18 cellular contexts compared by ENCODE assay signal in genomic region chr7:20214787-20215669, GRCh38. TPM values are rescaled to one million over a fixed set of nuclear protein-coding genes. Genes with fewer than 3 reads are reported as not detected.
DNase-seq lines count a peak whose midpoint lies in the region; ATAC-seq, FAIRE-seq and TF ChIP-seq lines count a peak whose summit lies in the region.
"Had no signal": no experiment of that assay in that cellular context is flagged by ENCODE, and none has a peak within 500 bp of the region (broad histone marks: within the 10 kb centered on the region; RNA-seq: fewer than 3 reads in every experiment).

No MANE protein-coding gene starts in this region.

- FAIRE-seq in GM18507 (lab: Jason Lieb, UNC): peak; percentile 36
- no peak for FAIRE-seq in GM12878 (lab: Jason Lieb, UNC)

- peak overlapping the region; percentile 59 for H3K27ac Mint-ChIP-seq in progenitor cell of endocrine pancreas
- no peak overlapping the region for H3K27ac Mint-ChIP-seq in stimulated activated naive B cell treated with anti-CD40 and anti-IgM and Interleukin-4, amounts not matched to agents 10 μg/mL and 1 μg/mL and 100 μg/mL, for 72 hours
- H3K27ac Mint-ChIP-seq: IgD-negative memory B cell, nephron, T-helper 17 cell had no signal

- H2AFZ ChIP-seq in GM12878 (ENCODE audit: control insufficient read depth, low read depth, low read length): no peak overlapping the region; the same call in 1 of the 2 replicates

- no peaks in the 10 kb centered on the region for H4K20me1 ChIP-seq in GM12878 (ENCODE audit: control insufficient read depth, insufficient read depth)

- peaks cover 40% of the 10 kb centered on the region for H3K4me1 Mint-ChIP-seq in progenitor cell of endocrine pancreas (ENCODE audit: low read depth)
- peaks cover 3% of the 10 kb centered on the region for H3K4me1 Mint-ChIP-seq in activated T-cell treated with anti-CD3 and anti-CD28 coated beads, Interleukin-2, amount 50 U/mL, for 4 hours (ENCODE audit: low read depth)
- peaks cover 28 to 50% of the 10 kb centered on the region in 2 donors for H3K4me1 Mint-ChIP-seq in stimulated activated naive B cell treated with anti-CD40 and anti-IgM and Interleukin-4, amounts not matched to agents 10 μg/mL and 1 μg/mL and 100 μg/mL, for 72 hours
- H3K4me1 Mint-ChIP-seq: brain, nephron, T-helper 17 cell had no signal

- H3K4me2 ChIP-seq in GM12878 (ENCODE audit: control insufficient read depth, insufficient read depth): peak overlapping the region; percentile 39; the same call in 1 of the 2 replicates

- peak overlapping the region; percentile 18 for H3K9ac ChIP-seq in GM12878 (ENCODE audit: control insufficient read depth, insufficient read depth, low read length)

- H3K27me3 ChIP-seq in GM12878 (replicated peaks in 1 of 2; ENCODE audit: control insufficient read depth in 2 of 2, insufficient read depth in 2 of 2, low read length in 1 of 2): no peaks in the 10 kb centered on the region
- H3K27me3 ChIP-seq: right lobe of liver had no signal

- peak overlapping the region; percentile 4 for H3K4me3 Mint-ChIP-seq in progenitor cell of endocrine pancreas (ENCODE audit: low read depth)
- H3K4me3 Mint-ChIP-seq in activated T-cell treated with anti-CD3 and anti-CD28 coated beads, Interleukin-2, amount 50 U/mL, for 4 hours: no peak overlapping the region
- H3K4me3 Mint-ChIP-seq in stimulated activated naive B cell treated with anti-CD40 and anti-IgM and Interleukin-4, amounts not matched to agents 10 μg/mL and 1 μg/mL and 100 μg/mL, for 72 hours: no peak overlapping the region
- H3K4me3 Mint-ChIP-seq: CD14-positive monocyte, T-helper 17 cell had no signal

- H3K27ac ChIP-seq in GM12878 (ENCODE audit: control insufficient read depth, insufficient read depth): peak overlapping the region; percentile 63
- H3K27ac ChIP-seq: right lobe of liver had no signal

- CTCF ChIA-PET in GM12878 (lab: Yijun Ruan, JAX): interaction anchor here (0.7 to 2.6 kb wide), 13 partner anchors 11 to 115 kb away, joined by 3 to 11 read pairs (median 5); no protein-coding TSS in a partner anchor

- 79% methylated on average over 6 of the region's 6 CpGs for WGBS in GM12878 (ENCODE audit: insufficient coverage, insufficient replicate concordance, low lambda C conversion rate, missing lambda C conversion rate)

- TF ChIP-seq POLR2A in GM12878 (IDR thresholded peaks at IDR 0.05; ENCODE audit: low read depth, low read length): no peak

- H3K79me2 ChIP-seq in GM12878 (ENCODE audit: control insufficient read depth, insufficient read depth, low read length): peaks cover 68% of the 10 kb centered on the region

- no peak for TF ChIP-seq CTCF in GM12878 (IDR thresholded peaks at IDR 0.05 in 2 of 3, conservative IDR thresholded peaks at IDR 0.05 in 1 of 3; ENCODE audit: control insufficient read depth in 2 of 3, extremely low read depth in 1 of 3, insufficient read depth in 1 of 3, low read depth in 3 of 3, low read length in 3 of 3)
- TF ChIP-seq CTCF in progenitor cell of endocrine pancreas (IDR thresholded peaks at IDR 0.05; ENCODE audit: unreplicated experiment): no peak

- peaks cover 18% of the 10 kb centered on the region for H3K36me3 Mint-ChIP-seq in progenitor cell of endocrine pancreas (ENCODE audit: insufficient read depth)
- H3K36me3 Mint-ChIP-seq in activated T-cell treated with anti-CD3 and anti-CD28 coated beads, Interleukin-2, amount 50 U/mL, for 4 hours (ENCODE audit: insufficient read depth): no peaks in the 10 kb centered on the region
- peaks cover 5 to 22% of the 10 kb centered on the region in 2 donors for H3K36me3 Mint-ChIP-seq in stimulated activated naive B cell treated with anti-CD40 and anti-IgM and Interleukin-4, amounts not matched to agents 10 μg/mL and 1 μg/mL and 100 μg/mL, for 72 hours
- H3K36me3 Mint-ChIP-seq: brain had no signal

- RAD21 ChIA-PET in GM12878 (lab: Charles Lee; ENCODE audit: unreplicated experiment): interaction anchor here (0.9 to 7.9 kb wide), 16 partner anchors 12 to 119 kb away, joined by 3 to 230 read pairs (median 6); no protein-coding TSS in a partner anchor

- in situ Hi-C loops in GM12878 (cut with MboI): loop anchor here (5.0 kb wide), 1 partner anchor 72 kb away; no protein-coding TSS in a partner anchor

- no TSS peak for BruUV-seq in GM12878 (replicated peaks; lab: Mats Ljungman, UMichigan)

- H3K9me3 Mint-ChIP-seq in progenitor cell of endocrine pancreas (ENCODE audit: low read depth): peaks cover 20% of the 10 kb centered on the region
- peaks cover 5% of the 10 kb centered on the region for H3K9me3 Mint-ChIP-seq in activated T-cell treated with anti-CD3 and anti-CD28 coated beads, Interleukin-2, amount 50 U/mL, for 4 hours
- H3K9me3 Mint-ChIP-seq in stimulated activated naive B cell treated with anti-CD40 and anti-IgM and Interleukin-4, amounts not matched to agents 10 μg/mL and 1 μg/mL and 100 μg/mL, for 72 hours: peaks cover 8 to 18% of the 10 kb centered on the region in 2 donors

- no peak for DNase-seq in GM18507 (ENCODE audit: extremely low spot score, insufficient read length, low read depth)
- DNase-seq in NCI-H2029 treated with DMSO at 0.1 percent for 48 hours (lab: John Stamatoyannopoulos, UW): peak; percentile 59
- DNase-seq in GM12878 (ENCODE audit: low read depth, low spot score): no peak
- no peak for DNase-seq in progenitor cell of endocrine pancreas (ENCODE audit: low spot score, unreplicated experiment)
- DNase-seq in activated T-cell treated with anti-CD3 and anti-CD28 coated beads, Interleukin-2, amount 50 U/mL, for 4 hours: no peak
- no peak for DNase-seq in stimulated activated naive B cell treated with anti-CD40 and anti-IgM and Interleukin-4, amounts not matched to agents 10 μg/mL and 1 μg/mL and 100 μg/mL, for 72 hours
- DNase-seq: activated CD4-positive, alpha-beta T cell treated with anti-CD3 and anti-CD28 coated beads, Interleukin-2, amount 50 U/mL, for 48 hours; activated effector memory CD4-positive, alpha-beta T cell treated with anti-CD3 and anti-CD28 coated beads, Interleukin-2, amount 50 U/mL, for 16 hours; effector CD8-positive, alpha-beta T cell; foreskin melanocyte; NCI-H2107; right lobe of liver; T-helper 17 cell had no signal

- no peaks in the 10 kb centered on the region for H3K27me3 Mint-ChIP-seq in progenitor cell of endocrine pancreas
- no peaks in the 10 kb centered on the region for H3K27me3 Mint-ChIP-seq in activated T-cell treated with anti-CD3 and anti-CD28 coated beads, Interleukin-2, amount 50 U/mL, for 4 hours (ENCODE audit: low read depth)
- H3K27me3 Mint-ChIP-seq in stimulated activated naive B cell treated with anti-CD40 and anti-IgM and Interleukin-4, amounts not matched to agents 10 μg/mL and 1 μg/mL and 100 μg/mL, for 72 hours: no peaks in the 10 kb centered on the region
- H3K27me3 Mint-ChIP-seq: brain, IgD-negative memory B cell, T-helper 17 cell had no signal

- peak overlapping the region; percentile 68 for H3K4me3 ChIP-seq in GM12878
- H3K4me3 ChIP-seq: right lobe of liver had no signal

- no peak for TF ChIP-seq RAD21 in GM12878 (IDR thresholded peaks at IDR 0.05; ENCODE audit: insufficient read depth, low read depth, low read length)

- POLR2A ChIA-PET in GM12878 (lab: Charles Lee): interaction anchor here (1.1 to 3.6 kb wide), 6 partner anchors 12 to 121 kb away, joined by 3 to 49 read pairs (median 3); no protein-coding TSS in a partner anchor

- H3K4me1 ChIP-seq in GM12878 (ENCODE audit: control insufficient read depth, insufficient read depth, low read length): peaks cover 21% of the 10 kb centered on the region
- H3K4me1 ChIP-seq: right lobe of liver had no signal

- intact Hi-C loops in GM12878 (cut with micrococcal nuclease; ENCODE audit: unreplicated experiment): no loop called here

- SMC1A ChIA-PET in GM12878 (lab: Charles Lee; ENCODE audit: uncharacterized antibody, unreplicated experiment): interaction anchor here (0.8 to 16.9 kb wide), 20 partner anchors 12 to 118 kb away, joined by 3 to 474 read pairs (median 6); partner anchors contain the start of gene ITGB8

- H3K9me3 ChIP-seq in GM12878 (replicated peaks; ENCODE audit: control insufficient read depth, insufficient read depth, low read length): peaks cover 17% of the 10 kb centered on the region
- H3K9me3 ChIP-seq: right lobe of liver had no signal

- peaks cover 0 to 4% of the 10 kb centered on the region in 2 experiments; a peak in 2 of 4 replicates for H3K36me3 ChIP-seq in GM12878 (ENCODE audit: control insufficient read depth in 2 of 2, insufficient read depth in 2 of 2, low read length in 1 of 2)
- H3K36me3 ChIP-seq: right lobe of liver had no signal

- peak; percentile 17 for ATAC-seq in GM12878
- ATAC-seq in activated T-cell treated with anti-CD3 and anti-CD28 coated beads, Interleukin-2, amount 50 U/mL, for 4 hours: no peak
- no peak for ATAC-seq in HG03025 (IDR thresholded peaks at IDR 0.05; ENCODE audit: low FRiP score, unreplicated experiment)
- ATAC-seq in stimulated activated naive B cell treated with anti-CD40 and anti-IgM and Interleukin-4, amounts not matched to agents 10 μg/mL and 1 μg/mL and 100 μg/mL, for 72 hours (replicated peaks): no peak
- ATAC-seq: T-helper 17 cell had no signal

- TF ChIP-seq EP300 in GM12878 (IDR thresholded peaks at IDR 0.05; ENCODE audit: borderline replicate concordance in 1 of 2, control insufficient read depth in 1 of 2, low read depth in 2 of 2, low read length in 2 of 2): no peak

RNA-seq across cellular contexts. Expression of gene MACC1, which starts 2.2 kb away (rescaled TPM):
- total RNA-seq in GM12878 (2013; cell fraction: nucleolus; rRNA removed): 593 and 645 TPM in 2 replicates
- 23.7 and 31.0 TPM in 2 replicates for total RNA-seq in GM12878 (2014; rRNA removed)
- 47.7 and 47.8 TPM in 2 replicates for total RNA-seq in GM12878 (2014; rRNA removed; fragmentation: Illumina TruSeq; extraction: Trizol)
- 26.6 and 27.6 TPM in 2 replicates for total RNA-seq in GM12878 (2021)
- polyA plus RNA-seq in GM12878 (2011; ENCODE audit: low read depth): 2.0 TPM
- polyA plus RNA-seq in GM12878 (2011; rRNA removed): 61.1 and 99.6 TPM in 2 replicates
- 20.5 and 20.6 TPM in 2 replicates for polyA plus RNA-seq in GM12878 (2011; cell fraction: cytosol; rRNA removed)
- 47.9 and 49.9 TPM in 2 replicates for polyA plus RNA-seq in GM12878 (2011; cell fraction: nucleus; rRNA removed)
- polyA plus RNA-seq in GM12878 (2012): 2.8 and 4.0 TPM in 2 replicates
- 14.4 and 16.0 TPM in 2 replicates for polyA plus RNA-seq in GM12878 (2014; fragmentation: Illumina TruSeq; extraction: Trizol)
- polyA plus RNA-seq in GM12878 (2014; fragmentation: Nextera tagmentation; extraction: Ambion mirVana): 10 to 100 TPM in 1 of 2 experiments, 1 to 10 TPM in 1; 6.0 to 10.9 TPM
- polyA plus RNA-seq in GM12878 (2014; rRNA removed): 6.5 and 8.0 TPM in 2 replicates
- polyA plus RNA-seq in GM12878 (2016; fragmentation: Nextera tagmentation; extraction: Ambion mirVana): 10 to 100 TPM in 1 of 2 experiments, 1 to 10 TPM in 1; 9.0 to 11.0 TPM
- polyA minus RNA-seq in GM12878 (2011; rRNA and poly(A)+ RNA removed): 172 and 187 TPM in 2 replicates
- polyA minus RNA-seq in GM12878 (2011; cell fraction: cytosol; rRNA and poly(A)+ RNA removed): 79.0 and 99.2 TPM in 2 replicates
- 139 and 207 TPM in 2 replicates for polyA minus RNA-seq in GM12878 (2011; cell fraction: nucleus; rRNA and poly(A)+ RNA removed)
- 16.1 and 21.3 TPM in 2 replicates for total RNA-seq in progenitor cell of endocrine pancreas
- under 1 TPM; 0.19 to 0.34 (median 0.23) TPM for total RNA-seq in activated T-cell treated with anti-CD3 and anti-CD28 coated beads, Interleukin-2, amount 50 U/mL, for 4 hours
- polyA plus RNA-seq: CD14-positive monocyte had no signal

Comparison
In these comparisons a context has a peak if more than half of its experiments do, and no peak if none do; other contexts are left out.
1. RNA of gene MACC1, which starts 2.2 kb away (total RNA-seq): 23.7 to 645 TPM in GM12878 and 16.1 to 21.3 TPM in progenitor cell of endocrine pancreas; 0.19 to 0.34 TPM in activated T-cell treated with anti-CD3 and anti-CD28 coated beads, Interleukin-2, amount 50 U/mL, for 4 hours; every median in the first group is over 10 times any median in the second.